Comparison of ENCODE assay signal across 23 cellular contexts in genomic region chr2:234171666-234172065, GRCh38.
DNase-seq lines count a peak whose midpoint lies in the region; ATAC-seq and TF ChIP-seq lines count a peak whose summit lies in the region.
"Had no signal": no experiment of that assay in that cellular context is flagged by ENCODE, and none has a peak within 500 bp of the region (broad histone marks: within the 10 kb centered on the region; RNA-seq: fewer than 3 reads in every experiment).

No MANE protein-coding gene starts in this region.

- TF ChIP-seq POLR2A in esophagus muscularis mucosa (IDR thresholded peaks at IDR 0.05; ENCODE audit: low read depth) = no peak

- ATAC-seq in DND-41 (ENCODE audit: insufficient read depth, low read depth) = no peak
- ATAC-seq: HCT116, K562, PC-3 had no signal

- no peak overlapping the region for H3K4me2 ChIP-seq in DND-41 (ENCODE audit: insufficient read depth, low read length)
- no peak overlapping the region for H3K4me2 ChIP-seq in neuronal stem cell (ENCODE audit: insufficient read depth, low read length, poor library complexity, severe bottlenecking)

- no peak overlapping the region for H3K23ac ChIP-seq in neuronal stem cell (ENCODE audit: low read depth, low read length, poor library complexity)

- H3K79me2 ChIP-seq in DND-41 (ENCODE audit: insufficient read depth, low read length) = peaks cover 5% of the 10 kb centered on the region; the same call in 1 of the 2 replicates

- H3K14ac ChIP-seq in neuronal stem cell (ENCODE audit: low read length) = peak overlapping the region; percentile 10

- no peak overlapping the region for H2BK120ac ChIP-seq in neuronal stem cell (ENCODE audit: low read depth, low read length)

- H3K4me3 ChIP-seq in DND-41 (ENCODE audit: low read depth in 1 of 2, low read length in 2 of 2) (no peak overlapping the region), esophagus muscularis mucosa (no peak overlapping the region), neuronal stem cell (ENCODE audit: low read length in 2 of 2) (no peak overlapping the region)
- H3K4me3 ChIP-seq: K562 had no signal

- H2AK5ac ChIP-seq in neuronal stem cell (ENCODE audit: low read depth, low read length) = peak overlapping the region; percentile 39

- H3K4me1 ChIP-seq in DND-41 (ENCODE audit: insufficient read depth, low read length) = no peaks in the 10 kb centered on the region
- H3K4me1 ChIP-seq in esophagus muscularis mucosa = no peaks in the 10 kb centered on the region
- H3K4me1 ChIP-seq in neuronal stem cell (ENCODE audit: control insufficient read depth in 2 of 2, insufficient read depth in 1 of 2, low read depth in 1 of 2, low read length in 2 of 2) = peaks cover 0 to 11% of the 10 kb centered on the region in 2 donors

- peak overlapping the region; percentile 9 for H4K91ac ChIP-seq in neuronal stem cell (ENCODE audit: low read depth, low read length, poor library complexity)

- peak overlapping the region; percentile 47 for H3K27ac ChIP-seq in DND-41 (ENCODE audit: low read length)
- H3K27ac ChIP-seq in esophagus muscularis mucosa (replicated peaks in 1 of 4) = no peak overlapping the region
- H3K27ac ChIP-seq in neuronal stem cell (replicated peaks; ENCODE audit: low read length) = no peak overlapping the region
- H3K27ac ChIP-seq in RWPE1 = no peak overlapping the region

- intact Hi-C loops in esophagus muscularis mucosa (cut with DNase I) = no loop called here

- no peak overlapping the region for H2BK12ac ChIP-seq in neuronal stem cell (ENCODE audit: low read length)

- 90% methylated on average over 11 of the region's 14 CpGs for WGBS in esophagus muscularis mucosa
- WGBS in neuronal stem cell (ENCODE audit: extremely low coverage in 2 of 2, insufficient read length in 2 of 2, insufficient replicate concordance in 1 of 2), 2 donors = no CpG with 5 or more reads among the region's 14 CpGs

- no peaks in the 10 kb centered on the region for H3K27me3 ChIP-seq in DND-41 (ENCODE audit: insufficient read depth, low read length, poor library complexity)
- H3K27me3 ChIP-seq in esophagus muscularis mucosa = peaks cover 0 to 11% (median 0%) of the 10 kb centered on the region in 4 donors
- no peaks in the 10 kb centered on the region for H3K27me3 ChIP-seq in neuronal stem cell (ENCODE audit: control insufficient read depth in 3 of 3, insufficient read depth in 3 of 3, low read depth in 1 of 3, low read length in 3 of 3)

- H2BK5ac ChIP-seq in neuronal stem cell (ENCODE audit: low read length) = peak overlapping the region; percentile 32

- no peaks in the 10 kb centered on the region for H4K20me1 ChIP-seq in DND-41 (ENCODE audit: insufficient read depth, low read length)

- no peak overlapping the region for H4K8ac ChIP-seq in neuronal stem cell (ENCODE audit: low read depth, low read length)

- H3K18ac ChIP-seq in neuronal stem cell (ENCODE audit: low read length) = peak overlapping the region; percentile 63

- DNase-seq in DND-41 (no peak), esophagus muscularis mucosa (ENCODE audit: extremely low spot score) (peak; percentile 31), neuronal stem cell (ENCODE audit: low spot score) (no peak), NCI-H1105 treated with DMSO at 0.1 percent for 48 hours (lab: John Stamatoyannopoulos, UW) (no peak), RWPE1 (ENCODE audit: low spot score) (no peak), hypothalamus (lab: John Stamatoyannopoulos, UW) (no peak)
- DNase-seq in stimulated activated CD4-positive, alpha-beta T cell treated with anti-CD3 and anti-CD28 coated beads, Interleukin-4, amount 100 ng/mL, for 24 hours = no peak
- DNase-seq: Calu3; CD8-positive, alpha-beta memory T cell; DMS79 treated with DMSO at 0.1 percent for 48 hours; Kasumi-1; MV-4-11; NCI-H1105; NCI-H146; NCI-H1930; NCI-H2107; NCI-H524 treated with DMSO at 0.1 percent for 48 hours; NCI-H774; NK-92 treated with Interleukin-12 subunit alpha and Interleukin-12 subunit beta, amount 100 ng/mL, for 24 hours; PC-3; Right ventricle myocardium superior had no signal

- H3K9me3 ChIP-seq in DND-41 (ENCODE audit: insufficient read depth, low read length, severe bottlenecking) (no peaks in the 10 kb centered on the region), esophagus muscularis mucosa (no peaks in the 10 kb centered on the region), neuronal stem cell (replicated peaks in 1 of 2; ENCODE audit: control insufficient read depth in 2 of 2, insufficient read depth in 1 of 2, low read depth in 1 of 2, low read length in 2 of 2) (no peaks in the 10 kb centered on the region)

- CTCF ChIA-PET in RWPE1 (lab: Yijun Ruan, JAX) = no interaction called here

- POLR2A ChIA-PET in RWPE1 (lab: Yijun Ruan, JAX; ENCODE audit: low non-redundant PET) = no interaction called here

- H3K9ac ChIP-seq in DND-41 (ENCODE audit: low read depth, low read length) = no peak overlapping the region
- H3K9ac ChIP-seq in neuronal stem cell (ENCODE audit: low read depth, low read length, poor library complexity) = no peak overlapping the region

- H3K36me3 ChIP-seq in DND-41 (ENCODE audit: insufficient read depth, low read length) = peaks cover 13% of the 10 kb centered on the region; the same call in 1 of the 2 replicates
- H3K36me3 ChIP-seq in esophagus muscularis mucosa = no peaks in the 10 kb centered on the region
- H3K36me3 ChIP-seq in neuronal stem cell (replicated peaks in 1 of 2; ENCODE audit: control insufficient read depth in 2 of 2, insufficient read depth in 2 of 2, low read length in 2 of 2) = no peaks in the 10 kb centered on the region

- H2AFZ ChIP-seq in DND-41 (ENCODE audit: low read depth, low read length) = no peak overlapping the region
- H2AFZ ChIP-seq in neuronal stem cell (ENCODE audit: low read length) = no peak overlapping the region

- no peak for TF ChIP-seq EP300 in esophagus muscularis mucosa (IDR thresholded peaks at IDR 0.05)

- H2BK15ac ChIP-seq in neuronal stem cell (ENCODE audit: low read length) = peak overlapping the region; percentile 71

- H3K4ac ChIP-seq in neuronal stem cell (ENCODE audit: low read length) = no peak overlapping the region

- TF ChIP-seq CTCF in DND-41 (IDR thresholded peaks at IDR 0.05; ENCODE audit: borderline replicate concordance, extremely low read depth, low read length, poor library complexity, severe bottlenecking) (no peak), esophagus muscularis mucosa (IDR thresholded peaks at IDR 0.05) (no peak), RWPE1 (conservative IDR thresholded peaks at IDR 0.05; ENCODE audit: low read depth) (no peak)

- H3K79me1 ChIP-seq in neuronal stem cell (ENCODE audit: low read depth, low read length) = no peaks in the 10 kb centered on the region
